Comparison of ENCODE assay signal across 1 cellular context in genomic region chr4:93828830-93829530, GRCh38.
TF ChIP-seq lines count a peak whose summit lies in the region.

No MANE protein-coding gene starts in this region.

TF ChIP-seq in K562, 482 proteins besides CTCF, POLR2A, EP300 and RAD21 (continued from another document):
- TF ChIP-seq CHAMP1 (IDR thresholded peaks at IDR 0.05), result no peak
- no peak for TF ChIP-seq FOXA3 (CRISPR knock-in tag; conservative IDR thresholded peaks at IDR 0.05 in 1 of 2, IDR thresholded peaks at IDR 0.05 in 1 of 2)
- no peak for TF ChIP-seq GATA2 (CRISPR knock-in tag; IDR thresholded peaks at IDR 0.05)
- no peak for TF ChIP-seq ZNF518B (CRISPR knock-in tag; IDR thresholded peaks at IDR 0.05)
- no peak for TF ChIP-seq ZNF449 (CRISPR knock-in tag; IDR thresholded peaks at IDR 0.05)
- TF ChIP-seq ZNF41 (CRISPR knock-in tag; conservative IDR thresholded peaks at IDR 0.05), result no peak
- no peak for TF ChIP-seq MECOM (CRISPR knock-in tag; IDR thresholded peaks at IDR 0.05)
- TF ChIP-seq ZSCAN29 (IDR thresholded peaks at IDR 0.05), result no peak
- TF ChIP-seq ELK1 (CRISPR knock-in tag; IDR thresholded peaks at IDR 0.05), result no peak
